In the genomic region with DNA sequence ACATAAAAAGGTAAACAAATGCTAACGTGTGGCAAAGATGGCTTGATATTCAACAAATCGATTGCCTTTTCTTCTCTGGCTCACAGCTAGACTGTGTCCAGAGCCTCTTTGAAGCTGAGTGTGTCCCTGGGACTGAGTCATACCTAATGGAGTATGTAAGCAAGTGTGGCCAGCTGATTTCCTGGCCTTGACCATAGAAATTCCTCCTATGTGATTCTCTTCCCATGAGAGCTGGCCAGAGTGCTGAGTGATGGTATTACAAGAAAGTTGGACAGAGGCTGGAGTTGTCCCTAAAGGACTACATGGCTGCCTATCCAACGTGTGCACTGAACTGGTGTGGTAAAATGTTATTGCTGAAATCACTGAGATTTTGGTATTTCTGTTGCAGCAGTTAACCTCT, we compare ENCODE assay signal across 16 cellular contexts.
A peak's percentile ranks its signal among the peaks of the same experiment; 100 is the strongest.
DNase-seq lines count a peak whose midpoint lies in the region; ATAC-seq and TF ChIP-seq lines count a peak whose summit lies in the region.
"Had no signal": no experiment of that assay in that cellular context is flagged by ENCODE, and none has a peak within 500 bp of the region (broad histone marks: within the 10 kb centered on the region; RNA-seq: fewer than 3 reads in every experiment).

No MANE protein-coding gene starts in this region.

- no peaks in the 10 kb centered on the region for H3K4me1 ChIP-seq in suprapubic skin

- H3K27me3 ChIP-seq in suprapubic skin: no peaks in the 10 kb centered on the region

- no peak overlapping the region for H3K4me3 ChIP-seq in suprapubic skin

- no peak for TF ChIP-seq EP300 in suprapubic skin (IDR thresholded peaks at IDR 0.05)

- TF ChIP-seq CTCF in GM10266 (IDR thresholded peaks at IDR 0.05; ENCODE audit: control insufficient read depth, insufficient read depth, low read depth, missing control alignments) (no peak), suprapubic skin (IDR thresholded peaks at IDR 0.05) (no peak)

- no peak for TF ChIP-seq POLR2A in suprapubic skin (IDR thresholded peaks at IDR 0.05)

- H3K36me3 ChIP-seq in suprapubic skin: no peaks in the 10 kb centered on the region

- no peak for ATAC-seq in HG02870 (IDR thresholded peaks at IDR 0.05; ENCODE audit: unreplicated experiment)
- no peak for ATAC-seq in HG02571 (IDR thresholded peaks at IDR 0.05; ENCODE audit: unreplicated experiment)

- in situ Hi-C loops in ACHN (cut with HindIII; ENCODE audit: low pct_ligation_motif_present, low pct_unique_long_range_greater_than_20kb, low sequenced_read_pairs): no loop called here
- in situ Hi-C loops in T47D (cut with HindIII; ENCODE audit: low pct_unique_long_range_greater_than_20kb, low sequenced_read_pairs): no loop called here

- no peaks in the 10 kb centered on the region for H3K9me3 ChIP-seq in suprapubic skin

- 72% methylated on average over 3 of the region's 3 CpGs for WGBS in suprapubic skin

- DNase-seq in ACHN (peak; percentile 83), NCI-H226 (peak; percentile 70), T47D (ENCODE audit: low read depth in 1 of 2, low spot score in 1 of 2) (peak; percentile 2 to 54), iPS-NIHi7 (ENCODE audit: extremely low spot score) (peak; percentile 26), GM10266 (ENCODE audit: extremely low spot score) (no peak), suprapubic skin (ENCODE audit: low spot score in 2 of 2) (no peak)
- DNase-seq: activated CD8-positive, alpha-beta memory T cell treated with anti-CD3 and anti-CD28 coated beads for 24 hours; activated effector memory CD4-positive, alpha-beta T cell treated with anti-CD3 and anti-CD28 coated beads, Interleukin-2, amount 50 U/mL, for 16 hours; central memory CD4-positive, alpha-beta T cell; GF-D8; hippocampal formation; NCI-H187 treated with DMSO at 0.1 percent for 48 hours; NCI-H526 treated with DMSO at 0.1 percent for 48 hours; occipital lobe had no signal

- H3K27ac ChIP-seq in suprapubic skin: no peak overlapping the region

Comparison
In these comparisons a context has a peak if more than half of its experiments do, and no peak if none do; other contexts are left out.
1. DNase-seq: peak in ACHN (single experiment), NCI-H226 (single experiment), T47D (2 of 2) and iPS-NIHi7 (single experiment); none in GM10266 (single experiment) and suprapubic skin (0 of 2).